27 cellular contexts compared by ENCODE assay signal in genomic region chr16:25868041-25868600, GRCh38.
DNase-seq lines count a peak whose midpoint lies in the region; ATAC-seq and TF ChIP-seq lines count a peak whose summit lies in the region.
"Had no signal": no experiment of that assay in that cellular context is flagged by ENCODE, and none has a peak within 500 bp of the region (broad histone marks: within the 10 kb centered on the region; RNA-seq: fewer than 3 reads in every experiment).

No MANE protein-coding gene starts in this region.

- H3K4me3 Mint-ChIP-seq in CD8-positive, alpha-beta T cell, result no peak overlapping the region
- H3K4me3 Mint-ChIP-seq: CD4-positive, alpha-beta T cell; GM23338 had no signal

- H3K27ac Mint-ChIP-seq in CD8-positive, alpha-beta T cell, result no peak overlapping the region
- H3K27ac Mint-ChIP-seq: CD4-positive, alpha-beta T cell had no signal

- H3K9me3 Mint-ChIP-seq in CD8-positive, alpha-beta T cell, result no peaks in the 10 kb centered on the region

- intact Hi-C loops in dorsolateral prefrontal cortex (cut with DNase I), result no loop called here
- intact Hi-C loops in CD8-positive, alpha-beta T cell (cut with DNase I, micrococcal nuclease), result no loop called here

- peaks cover 0 to 6% (median 0%) of the 10 kb centered on the region in 45 donors for H3K27me3 ChIP-seq in dorsolateral prefrontal cortex
- no peaks in the 10 kb centered on the region for H3K27me3 ChIP-seq in CD8-positive, alpha-beta T cell (ENCODE audit: insufficient read depth, low read length)
- H3K27me3 ChIP-seq: BLaER1, SJCRH30 had no signal

- no peaks in the 10 kb centered on the region for H3K9me3 ChIP-seq in CD8-positive, alpha-beta T cell (ENCODE audit: low read length)
- H3K9me3 ChIP-seq: BLaER1, SJCRH30 had no signal

- no peak for TF ChIP-seq CTCF in dorsolateral prefrontal cortex (IDR thresholded peaks at IDR 0.05 in 54 of 56, conservative IDR thresholded peaks at IDR 0.05 in 2 of 56; ENCODE audit: low read depth in 1 of 56, partially characterized antibody in 56 of 56)
- TF ChIP-seq CTCF in CD8-positive, alpha-beta T cell (IDR thresholded peaks at IDR 0.05), result no peak

- peak overlapping the region in 1 of 59 donors; percentile 18 for H3K27ac ChIP-seq in dorsolateral prefrontal cortex
- H3K27ac ChIP-seq in CD8-positive, alpha-beta T cell (ENCODE audit: low read depth, low read length), result no peak overlapping the region
- H3K27ac ChIP-seq: BLaER1, SJCRH30 had no signal

- H3K4me1 ChIP-seq in CD8-positive, alpha-beta T cell (ENCODE audit: insufficient read depth, low read length), result no peaks in the 10 kb centered on the region
- H3K4me1 ChIP-seq: BLaER1, SJCRH30 had no signal

- POLR2A ChIA-PET in CD8-positive, alpha-beta T cell (lab: Charles Lee), result no interaction called here

- no peaks in the 10 kb centered on the region for H3K36me3 ChIP-seq in CD8-positive, alpha-beta T cell (ENCODE audit: insufficient read depth, low read length)
- H3K36me3 ChIP-seq: BLaER1, SJCRH30 had no signal

- H3K36me3 Mint-ChIP-seq in CD8-positive, alpha-beta T cell, result no peaks in the 10 kb centered on the region

- H3K4me3 ChIP-seq in dorsolateral prefrontal cortex, result no peak overlapping the region
- H3K4me3 ChIP-seq in CD8-positive, alpha-beta T cell (ENCODE audit: low read depth, low read length), result no peak overlapping the region
- H3K4me3 ChIP-seq: BLaER1, GM12878, GM23338, SJCRH30 had no signal

- CTCF ChIA-PET in CD8-positive, alpha-beta T cell (lab: Charles Lee), result no interaction called here

- no peaks in the 10 kb centered on the region for H3K4me1 Mint-ChIP-seq in CD8-positive, alpha-beta T cell (ENCODE audit: low read depth)

- peaks cover 11% of the 10 kb centered on the region for H3K27me3 Mint-ChIP-seq in CD8-positive, alpha-beta T cell (ENCODE audit: low read depth)

- no peak for ATAC-seq in CD8-positive, alpha-beta T cell
- ATAC-seq in HG03442 (IDR thresholded peaks at IDR 0.05; ENCODE audit: unreplicated experiment), result no peak
- ATAC-seq: GM12878, GM23338, HCT116, HepG2, PC-3 had no signal

- DNase-seq in NCI-H82 treated with DMSO at 0.1 percent for 48 hours (lab: John Stamatoyannopoulos, UW; ENCODE audit: unreplicated experiment) (peak; percentile 70), dorsolateral prefrontal cortex (peak in 7 of 10 donors; percentile 11 to 59 (median 48)), middle frontal gyrus (ENCODE audit: extremely low spot score, low spot score) (peak; percentile 17), superior temporal gyrus (ENCODE audit: extremely low spot score) (peak; percentile 47)
- DNase-seq in CD8-positive, alpha-beta T cell, result no peak
- DNase-seq in activated CD4-positive, alpha-beta T cell treated with anti-CD3 and anti-CD28 coated beads for 1 hour, result no peak
- DNase-seq: CD4-positive, alpha-beta T cell; COR-L47; DMS53; GDM1; Kasumi-1; NCI-H1092 treated with DMSO at 0.1 percent for 48 hours; NCI-H1436 treated with DMSO at 0.1 percent for 48 hours; NCI-H187 treated with DMSO at 0.1 percent for 48 hours; NCI-H2171 treated with DMSO at 0.1 percent for 48 hours; NCI-H345; NCI-H510A treated with DMSO at 0.1 percent for 48 hours; NCI-H748 treated with DMSO at 0.1 percent for 48 hours; NK-92 treated with Interleukin-12 subunit alpha and Interleukin-12 subunit beta, amount 100 ng/mL, for 24 hours; PC-3; SJCRH30 had no signal

Comparison
In these comparisons a context has a peak if more than half of its experiments do, and no peak if none do; other contexts are left out.
1. DNase-seq: peak in NCI-H82 treated with DMSO at 0.1 percent for 48 hours (single experiment), dorsolateral prefrontal cortex (7 of 10), middle frontal gyrus (single experiment) and superior temporal gyrus (single experiment); none in CD8-positive, alpha-beta T cell (0 of 7) and activated CD4-positive, alpha-beta T cell treated with anti-CD3 and anti-CD28 coated beads for 1 hour (single experiment).